1 cellular context compared by ENCODE assay signal in genomic region chr10:7788640-7789335, GRCh38.
TF ChIP-seq lines count a peak whose summit lies in the region.

No MANE protein-coding gene starts in this region.

TF ChIP-seq in SK-N-SH, 30 proteins besides CTCF, POLR2A, EP300 and RAD21 (continued from another document):
- TF ChIP-seq USF1 (IDR thresholded peaks at IDR 0.05; ENCODE audit: borderline replicate concordance, low read depth) (no peak), CHD2 (IDR thresholded peaks at IDR 0.05; ENCODE audit: low read length, partially characterized antibody) (no peak), RFX5 (IDR thresholded peaks at IDR 0.05; ENCODE audit: low read length) (no peak), TEAD4 (IDR thresholded peaks at IDR 0.05; ENCODE audit: borderline replicate concordance, insufficient read depth) (no peak), RXRA (IDR thresholded peaks at IDR 0.05; ENCODE audit: borderline replicate concordance, low read depth) (no peak), TCF12 (IDR thresholded peaks at IDR 0.05) (no peak), MXI1 (IDR thresholded peaks at IDR 0.05; ENCODE audit: low read depth, low read length) (no peak; the same call in 1 of the 2 replicates)
TF ChIP-seq in SK-N-SH: peak in this region for 0.
